ENCODE assay signal across 13 cellular contexts in the genomic region with DNA sequence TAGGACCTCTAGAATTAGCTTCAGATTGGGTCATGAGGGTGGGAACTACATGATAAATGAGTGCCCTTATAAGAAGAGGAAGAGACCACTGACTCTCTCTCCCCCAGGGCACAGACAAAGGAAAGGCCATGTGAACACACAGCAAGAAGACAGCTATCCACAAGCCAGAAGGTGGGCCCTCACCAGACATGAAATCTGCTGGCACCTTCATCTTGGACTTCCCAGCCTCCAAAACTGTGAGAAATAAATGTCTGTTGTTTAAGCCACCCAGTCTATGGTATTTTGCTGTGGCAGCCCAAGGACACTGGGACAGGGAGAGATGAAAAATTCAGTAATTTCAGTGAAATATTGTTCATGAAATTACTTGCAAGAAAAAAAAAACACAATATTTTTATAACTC. TPM values are rescaled to one million over a fixed set of nuclear protein-coding genes. Genes with fewer than 3 reads are reported as not detected.
DNase-seq lines count a peak whose midpoint lies in the region; ATAC-seq and TF ChIP-seq lines count a peak whose summit lies in the region.
"Had no signal": no experiment of that assay in that cellular context is flagged by ENCODE, and none has a peak within 500 bp of the region (broad histone marks: within the 10 kb centered on the region; RNA-seq: fewer than 3 reads in every experiment).

No MANE protein-coding gene starts in this region.

- peaks cover 14% of the 10 kb centered on the region; the same call in 1 of the 2 replicates for H3F3A ChIP-seq in Loucy (ENCODE audit: low read depth)

- no peak overlapping the region for H2AFZ ChIP-seq in Loucy (ENCODE audit: low read length)

- H3K4me2 ChIP-seq in Loucy (ENCODE audit: low read depth, low read length, poor library complexity, severe bottlenecking) = peak overlapping the region; percentile 72

- no peaks in the 10 kb centered on the region for H3K9me3 ChIP-seq in Loucy (ENCODE audit: insufficient read depth, low read depth, low read length)
- H3K9me3 ChIP-seq in adrenal gland (replicated peaks in 1 of 3) = no peaks in the 10 kb centered on the region
- H3K9me3 ChIP-seq in naive thymus-derived CD4-positive, alpha-beta T cell (ENCODE audit: control insufficient read depth in 2 of 3, low read length in 3 of 3) = no peaks in the 10 kb centered on the region
- H3K9me3 ChIP-seq in tibial nerve = no peaks in the 10 kb centered on the region
- H3K9me3 ChIP-seq: prostate gland had no signal

- TF ChIP-seq CTCF in Loucy (conservative IDR thresholded peaks at IDR 0.05; ENCODE audit: low read length) (no peak), adrenal gland (IDR thresholded peaks at IDR 0.05) (no peak), tibial nerve (IDR thresholded peaks at IDR 0.05) (no peak)

- H3K36me3 Mint-ChIP-seq in naive thymus-derived CD4-positive, alpha-beta T cell = no peaks in the 10 kb centered on the region
- H3K36me3 Mint-ChIP-seq: activated naive CD8-positive, alpha-beta T cell treated with anti-CD3 and anti-CD28 coated beads, Interleukin-2, amount 10 ng/mL, durations not matched to agents 7 days and 5 days had no signal

- H3K27ac Mint-ChIP-seq in naive thymus-derived CD4-positive, alpha-beta T cell = peak overlapping the region in 7 of 9 donors; percentile 13 to 71 (median 57)
- H3K27ac Mint-ChIP-seq: activated naive CD8-positive, alpha-beta T cell treated with anti-CD3 and anti-CD28 coated beads, Interleukin-2, amount 10 ng/mL, durations not matched to agents 7 days and 5 days had no signal

- POLR2A ChIA-PET in naive thymus-derived CD4-positive, alpha-beta T cell (lab: Charles Lee) = no interaction called here

- no peak for TF ChIP-seq EP300 in tibial nerve (IDR thresholded peaks at IDR 0.05)

- H3K27me3 Mint-ChIP-seq in naive thymus-derived CD4-positive, alpha-beta T cell = peaks cover 0 to 29% (median 3%) of the 10 kb centered on the region in 5 donors

- TF ChIP-seq POLR2A in adrenal gland (IDR thresholded peaks at IDR 0.05) = no peak
- TF ChIP-seq POLR2A in tibial nerve (IDR thresholded peaks at IDR 0.05) = no peak

- peak overlapping the region; percentile 20 for H3K9ac ChIP-seq in Loucy (ENCODE audit: low read depth, low read length, poor library complexity, severe bottlenecking)

- no peak for ATAC-seq in naive thymus-derived CD4-positive, alpha-beta T cell
- no peak for ATAC-seq in HG02852 (IDR thresholded peaks at IDR 0.05; ENCODE audit: unreplicated experiment)

- H3K4me3 ChIP-seq in Loucy (ENCODE audit: low read length, poor library complexity, severe bottlenecking) = peak overlapping the region; percentile 42
- no peak overlapping the region for H3K4me3 ChIP-seq in adrenal gland
- no peak overlapping the region for H3K4me3 ChIP-seq in naive thymus-derived CD4-positive, alpha-beta T cell (ENCODE audit: low read length)
- H3K4me3 ChIP-seq in tibial nerve = no peak overlapping the region
- H3K4me3 ChIP-seq: prostate gland had no signal

- H3K9me3 Mint-ChIP-seq in naive thymus-derived CD4-positive, alpha-beta T cell = no peaks in the 10 kb centered on the region

- no peaks in the 10 kb centered on the region for H3K9me2 ChIP-seq in Loucy (replicated peaks; ENCODE audit: low read depth, low read length)

- H3K4me3 Mint-ChIP-seq in naive thymus-derived CD4-positive, alpha-beta T cell = no peak overlapping the region
- H3K4me3 Mint-ChIP-seq: activated naive CD8-positive, alpha-beta T cell treated with anti-CD3 and anti-CD28 coated beads, Interleukin-2, amount 10 ng/mL, durations not matched to agents 7 days and 5 days had no signal

- H3K79me2 ChIP-seq in Loucy (ENCODE audit: insufficient read depth, low read length) = 0 out of 2 replicates have a peak, but pooled peaks cover 9% of the 10 kb centered on the region

- H4K20me1 ChIP-seq in Loucy (ENCODE audit: insufficient read depth, low read length, poor library complexity, severe bottlenecking) = no peaks in the 10 kb centered on the region

- H3K36me3 ChIP-seq in Loucy (ENCODE audit: insufficient read depth, low read length) = no peaks in the 10 kb centered on the region
- no peaks in the 10 kb centered on the region for H3K36me3 ChIP-seq in adrenal gland (replicated peaks in 1 of 2)
- H3K36me3 ChIP-seq in naive thymus-derived CD4-positive, alpha-beta T cell (ENCODE audit: control insufficient read depth in 2 of 3, insufficient read depth in 3 of 3, low read length in 3 of 3) = no peaks in the 10 kb centered on the region
- no peaks in the 10 kb centered on the region for H3K36me3 ChIP-seq in tibial nerve
- H3K36me3 ChIP-seq: prostate gland had no signal

- no peaks in the 10 kb centered on the region for H3K27me3 ChIP-seq in Loucy (ENCODE audit: insufficient read depth, low read length, poor library complexity, severe bottlenecking)
- no peaks in the 10 kb centered on the region for H3K27me3 ChIP-seq in adrenal gland
- H3K27me3 ChIP-seq in naive thymus-derived CD4-positive, alpha-beta T cell (ENCODE audit: control insufficient read depth in 2 of 2, insufficient read depth in 2 of 2, low read length in 2 of 2) = no peaks in the 10 kb centered on the region
- no peaks in the 10 kb centered on the region for H3K27me3 ChIP-seq in tibial nerve

- intact Hi-C loops in adrenal gland (cut with DNase I) = loop anchor here in 1 of 2 donors (10.0 kb wide), 1 partner anchor 58 kb away; no protein-coding TSS in a partner anchor
- intact Hi-C loops in naive thymus-derived CD4-positive, alpha-beta T cell (cut with micrococcal nuclease) = no loop called here

- DNase-seq in adrenal gland (no peak), tibial nerve (ENCODE audit: low spot score in 2 of 2) (no peak), activated gamma-delta T cell (lab: John Stamatoyannopoulos, UW) (no peak)
- DNase-seq in naive thymus-derived CD4-positive, alpha-beta T cell = no peak
- no peak for DNase-seq in central memory CD4-positive, alpha-beta T cell
- DNase-seq: activated naive CD8-positive, alpha-beta T cell treated with anti-CD3 and anti-CD28 coated beads, Interleukin-2, amount 10 ng/mL, durations not matched to agents 7 days and 5 days; dermis blood vessel endothelial cell; NCI-H2107; stimulated activated CD4-positive, alpha-beta T cell treated with anti-CD3 and anti-CD28 coated beads, Interleukin-2, amount 100 ng/mL, for 48 hours had no signal

- CTCF ChIA-PET in naive thymus-derived CD4-positive, alpha-beta T cell (lab: Charles Lee) = interaction anchor here (2.4 kb wide), 1 partner anchor 43 kb away, joined by 7 read pairs; no protein-coding TSS in a partner anchor

- peaks cover 46% of the 10 kb centered on the region for H3K4me1 ChIP-seq in Loucy (ENCODE audit: insufficient read depth, low read length, poor library complexity, severe bottlenecking)
- peaks cover 18 to 33% of the 10 kb centered on the region in 2 donors for H3K4me1 ChIP-seq in adrenal gland (replicated peaks in 1 of 2)
- peaks cover 0 to 2% of the 10 kb centered on the region in 2 donors for H3K4me1 ChIP-seq in naive thymus-derived CD4-positive, alpha-beta T cell (ENCODE audit: control insufficient read depth in 2 of 2, insufficient read depth in 2 of 2, low read length in 2 of 2)
- H3K4me1 ChIP-seq in tibial nerve = peaks cover 0 to 65% (median 23%) of the 10 kb centered on the region in 4 donors
- H3K4me1 ChIP-seq: prostate gland had no signal

- peak overlapping the region in 3 of 5 donors; percentile 47 to 62 (median 59) for H3K27ac ChIP-seq in adrenal gland
- H3K27ac ChIP-seq in naive thymus-derived CD4-positive, alpha-beta T cell (ENCODE audit: low read depth, low read length) = peak overlapping the region; percentile 24
- H3K27ac ChIP-seq in tibial nerve = peak overlapping the region in 3 of 4 donors; percentile 53 to 82 (median 65)
- H3K27ac ChIP-seq: VCaP had no signal

- peaks cover 6 to 30% (median 24%) of the 10 kb centered on the region in 7 donors for H3K4me1 Mint-ChIP-seq in naive thymus-derived CD4-positive, alpha-beta T cell

RNA-seq across cellular contexts. Expression of gene RBFOX2, which starts 5.9 kb away (rescaled TPM):
- 10 to 100 TPM; 52.0 to 86.6 (median 73.6) TPM for total RNA-seq in adrenal gland
- 10 to 100 TPM; 15.7 to 48.7 (median 28.5) TPM for polyA plus RNA-seq in adrenal gland
- total RNA-seq in naive thymus-derived CD4-positive, alpha-beta T cell = 1 to 10 TPM in 4 of 5 experiments, under 1 TPM in 1; 0.45 to 1.7 (median 1.2) TPM
- polyA plus RNA-seq in naive thymus-derived CD4-positive, alpha-beta T cell = under 1 TPM; 0.39 to 0.87 TPM
- 10 to 100 TPM; 50.2 to 75.6 (median 71.4) TPM for total RNA-seq in tibial nerve

Comparison
In these comparisons a context has a peak if more than half of its experiments do, and no peak if none do; other contexts are left out.
1. RNA of gene RBFOX2, which starts 5.9 kb away (total RNA-seq): 52.0 to 86.6 TPM in adrenal gland and 50.2 to 75.6 TPM in tibial nerve; 0.45 to 1.7 TPM in naive thymus-derived CD4-positive, alpha-beta T cell; every median in the first group is over 10 times any median in the second.
2. Peak in every context shown above with its lines, with median percentiles within 50 percentile points of each other: H3K27ac ChIP-seq.